In the genomic region with DNA sequence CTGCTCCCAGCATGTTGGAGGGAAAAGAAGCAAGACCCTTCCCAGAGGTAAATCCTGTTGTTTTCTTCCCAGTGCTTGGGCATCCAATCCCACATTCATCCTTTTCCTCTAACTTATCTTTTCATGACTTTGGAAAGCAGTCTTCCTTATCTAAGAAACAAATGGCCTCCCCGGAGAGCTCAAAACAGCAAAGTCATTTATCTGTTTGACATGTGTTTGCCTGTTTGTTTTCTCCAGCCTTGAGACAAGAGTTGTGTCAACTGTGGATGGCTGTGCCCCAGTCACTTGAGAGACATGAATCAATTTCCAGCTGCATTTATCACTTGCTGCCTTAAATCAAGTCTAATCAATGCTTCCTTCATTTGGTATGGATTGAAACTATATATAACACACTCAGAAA, we compare ENCODE assay signal across 1 cellular context.
TF ChIP-seq lines count a peak whose summit lies in the region.

No MANE protein-coding gene starts in this region.

TF ChIP-seq in K562, 482 proteins besides CTCF, POLR2A, EP300 and RAD21 (continued from another document and continues in another):
- TF ChIP-seq ZHX1 (conservative IDR thresholded peaks at IDR 0.05; ENCODE audit: low read length), result no peak
- no peak for TF ChIP-seq ZNF232 (CRISPR knock-in tag; IDR thresholded peaks at IDR 0.05)
- no peak for TF ChIP-seq E2F3 (CRISPR knock-in tag; IDR thresholded peaks at IDR 0.05)
- TF ChIP-seq ZC3H11A (IDR thresholded peaks at IDR 0.05; ENCODE audit: low read depth, low read length), result no peak
- TF ChIP-seq, protein P1, sequence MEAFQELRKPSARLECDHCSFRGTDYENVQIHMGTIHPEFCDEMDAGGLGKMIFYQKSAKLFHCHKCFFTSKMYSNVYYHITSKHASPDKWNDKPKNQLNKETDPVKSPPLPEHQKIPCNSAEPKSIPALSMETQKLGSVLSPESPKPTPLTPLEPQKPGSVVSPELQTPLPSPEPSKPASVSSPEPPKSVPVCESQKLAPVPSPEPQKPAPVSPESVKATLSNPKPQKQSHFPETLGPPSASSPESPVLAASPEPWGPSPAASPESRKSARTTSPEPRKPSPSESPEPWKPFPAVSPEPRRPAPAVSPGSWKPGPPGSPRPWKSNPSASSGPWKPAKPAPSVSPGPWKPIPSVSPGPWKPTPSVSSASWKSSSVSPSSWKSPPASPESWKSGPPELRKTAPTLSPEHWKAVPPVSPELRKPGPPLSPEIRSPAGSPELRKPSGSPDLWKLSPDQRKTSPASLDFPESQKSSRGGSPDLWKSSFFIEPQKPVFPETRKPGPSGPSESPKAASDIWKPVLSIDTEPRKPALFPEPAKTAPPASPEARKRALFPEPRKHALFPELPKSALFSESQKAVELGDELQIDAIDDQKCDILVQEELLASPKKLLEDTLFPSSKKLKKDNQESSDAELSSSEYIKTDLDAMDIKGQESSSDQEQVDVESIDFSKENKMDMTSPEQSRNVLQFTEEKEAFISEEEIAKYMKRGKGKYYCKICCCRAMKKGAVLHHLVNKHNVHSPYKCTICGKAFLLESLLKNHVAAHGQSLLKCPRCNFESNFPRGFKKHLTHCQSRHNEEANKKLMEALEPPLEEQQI (IDR thresholded peaks at IDR 0.05), result peak; percentile 44; the same call in 1 of the 2 replicates
- no peak for TF ChIP-seq ZNF76 (CRISPR knock-in tag; IDR thresholded peaks at IDR 0.05; ENCODE audit: borderline replicate concordance)
- no peak for TF ChIP-seq SIN3A (IDR thresholded peaks at IDR 0.05; ENCODE audit: borderline replicate concordance in 2 of 2, control insufficient read depth in 1 of 2, low read depth in 2 of 2, low read length in 2 of 2)
- TF ChIP-seq, protein P2, sequence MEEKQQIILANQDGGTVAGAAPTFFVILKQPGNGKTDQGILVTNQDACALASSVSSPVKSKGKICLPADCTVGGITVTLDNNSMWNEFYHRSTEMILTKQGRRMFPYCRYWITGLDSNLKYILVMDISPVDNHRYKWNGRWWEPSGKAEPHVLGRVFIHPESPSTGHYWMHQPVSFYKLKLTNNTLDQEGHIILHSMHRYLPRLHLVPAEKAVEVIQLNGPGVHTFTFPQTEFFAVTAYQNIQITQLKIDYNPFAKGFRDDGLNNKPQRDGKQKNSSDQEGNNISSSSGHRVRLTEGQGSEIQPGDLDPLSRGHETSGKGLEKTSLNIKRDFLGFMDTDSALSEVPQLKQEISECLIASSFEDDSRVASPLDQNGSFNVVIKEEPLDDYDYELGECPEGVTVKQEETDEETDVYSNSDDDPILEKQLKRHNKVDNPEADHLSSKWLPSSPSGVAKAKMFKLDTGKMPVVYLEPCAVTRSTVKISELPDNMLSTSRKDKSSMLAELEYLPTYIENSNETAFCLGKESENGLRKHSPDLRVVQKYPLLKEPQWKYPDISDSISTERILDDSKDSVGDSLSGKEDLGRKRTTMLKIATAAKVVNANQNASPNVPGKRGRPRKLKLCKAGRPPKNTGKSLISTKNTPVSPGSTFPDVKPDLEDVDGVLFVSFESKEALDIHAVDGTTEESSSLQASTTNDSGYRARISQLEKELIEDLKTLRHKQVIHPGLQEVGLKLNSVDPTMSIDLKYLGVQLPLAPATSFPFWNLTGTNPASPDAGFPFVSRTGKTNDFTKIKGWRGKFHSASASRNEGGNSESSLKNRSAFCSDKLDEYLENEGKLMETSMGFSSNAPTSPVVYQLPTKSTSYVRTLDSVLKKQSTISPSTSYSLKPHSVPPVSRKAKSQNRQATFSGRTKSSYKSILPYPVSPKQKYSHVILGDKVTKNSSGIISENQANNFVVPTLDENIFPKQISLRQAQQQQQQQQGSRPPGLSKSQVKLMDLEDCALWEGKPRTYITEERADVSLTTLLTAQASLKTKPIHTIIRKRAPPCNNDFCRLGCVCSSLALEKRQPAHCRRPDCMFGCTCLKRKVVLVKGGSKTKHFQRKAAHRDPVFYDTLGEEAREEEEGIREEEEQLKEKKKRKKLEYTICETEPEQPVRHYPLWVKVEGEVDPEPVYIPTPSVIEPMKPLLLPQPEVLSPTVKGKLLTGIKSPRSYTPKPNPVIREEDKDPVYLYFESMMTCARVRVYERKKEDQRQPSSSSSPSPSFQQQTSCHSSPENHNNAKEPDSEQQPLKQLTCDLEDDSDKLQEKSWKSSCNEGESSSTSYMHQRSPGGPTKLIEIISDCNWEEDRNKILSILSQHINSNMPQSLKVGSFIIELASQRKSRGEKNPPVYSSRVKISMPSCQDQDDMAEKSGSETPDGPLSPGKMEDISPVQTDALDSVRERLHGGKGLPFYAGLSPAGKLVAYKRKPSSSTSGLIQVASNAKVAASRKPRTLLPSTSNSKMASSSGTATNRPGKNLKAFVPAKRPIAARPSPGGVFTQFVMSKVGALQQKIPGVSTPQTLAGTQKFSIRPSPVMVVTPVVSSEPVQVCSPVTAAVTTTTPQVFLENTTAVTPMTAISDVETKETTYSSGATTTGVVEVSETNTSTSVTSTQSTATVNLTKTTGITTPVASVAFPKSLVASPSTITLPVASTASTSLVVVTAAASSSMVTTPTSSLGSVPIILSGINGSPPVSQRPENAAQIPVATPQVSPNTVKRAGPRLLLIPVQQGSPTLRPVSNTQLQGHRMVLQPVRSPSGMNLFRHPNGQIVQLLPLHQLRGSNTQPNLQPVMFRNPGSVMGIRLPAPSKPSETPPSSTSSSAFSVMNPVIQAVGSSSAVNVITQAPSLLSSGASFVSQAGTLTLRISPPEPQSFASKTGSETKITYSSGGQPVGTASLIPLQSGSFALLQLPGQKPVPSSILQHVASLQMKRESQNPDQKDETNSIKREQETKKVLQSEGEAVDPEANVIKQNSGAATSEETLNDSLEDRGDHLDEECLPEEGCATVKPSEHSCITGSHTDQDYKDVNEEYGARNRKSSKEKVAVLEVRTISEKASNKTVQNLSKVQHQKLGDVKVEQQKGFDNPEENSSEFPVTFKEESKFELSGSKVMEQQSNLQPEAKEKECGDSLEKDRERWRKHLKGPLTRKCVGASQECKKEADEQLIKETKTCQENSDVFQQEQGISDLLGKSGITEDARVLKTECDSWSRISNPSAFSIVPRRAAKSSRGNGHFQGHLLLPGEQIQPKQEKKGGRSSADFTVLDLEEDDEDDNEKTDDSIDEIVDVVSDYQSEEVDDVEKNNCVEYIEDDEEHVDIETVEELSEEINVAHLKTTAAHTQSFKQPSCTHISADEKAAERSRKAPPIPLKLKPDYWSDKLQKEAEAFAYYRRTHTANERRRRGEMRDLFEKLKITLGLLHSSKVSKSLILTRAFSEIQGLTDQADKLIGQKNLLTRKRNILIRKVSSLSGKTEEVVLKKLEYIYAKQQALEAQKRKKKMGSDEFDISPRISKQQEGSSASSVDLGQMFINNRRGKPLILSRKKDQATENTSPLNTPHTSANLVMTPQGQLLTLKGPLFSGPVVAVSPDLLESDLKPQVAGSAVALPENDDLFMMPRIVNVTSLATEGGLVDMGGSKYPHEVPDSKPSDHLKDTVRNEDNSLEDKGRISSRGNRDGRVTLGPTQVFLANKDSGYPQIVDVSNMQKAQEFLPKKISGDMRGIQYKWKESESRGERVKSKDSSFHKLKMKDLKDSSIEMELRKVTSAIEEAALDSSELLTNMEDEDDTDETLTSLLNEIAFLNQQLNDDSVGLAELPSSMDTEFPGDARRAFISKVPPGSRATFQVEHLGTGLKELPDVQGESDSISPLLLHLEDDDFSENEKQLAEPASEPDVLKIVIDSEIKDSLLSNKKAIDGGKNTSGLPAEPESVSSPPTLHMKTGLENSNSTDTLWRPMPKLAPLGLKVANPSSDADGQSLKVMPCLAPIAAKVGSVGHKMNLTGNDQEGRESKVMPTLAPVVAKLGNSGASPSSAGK (IDR thresholded peaks at IDR 0.05), result no peak
- no peak for TF ChIP-seq NCOA4 (IDR thresholded peaks at IDR 0.05; ENCODE audit: partially characterized antibody)
- no peak for TF ChIP-seq TAF1 (IDR thresholded peaks at IDR 0.05; ENCODE audit: control insufficient read depth, extremely low read depth, insufficient read depth, low read length, severe bottlenecking)
- TF ChIP-seq ELF2 (CRISPR knock-in tag; IDR thresholded peaks at IDR 0.05), result no peak
- no peak for TF ChIP-seq FIP1L1 (IDR thresholded peaks at IDR 0.05; ENCODE audit: low read depth, low read length, poor library complexity, severe bottlenecking)
- TF ChIP-seq, protein P3, sequence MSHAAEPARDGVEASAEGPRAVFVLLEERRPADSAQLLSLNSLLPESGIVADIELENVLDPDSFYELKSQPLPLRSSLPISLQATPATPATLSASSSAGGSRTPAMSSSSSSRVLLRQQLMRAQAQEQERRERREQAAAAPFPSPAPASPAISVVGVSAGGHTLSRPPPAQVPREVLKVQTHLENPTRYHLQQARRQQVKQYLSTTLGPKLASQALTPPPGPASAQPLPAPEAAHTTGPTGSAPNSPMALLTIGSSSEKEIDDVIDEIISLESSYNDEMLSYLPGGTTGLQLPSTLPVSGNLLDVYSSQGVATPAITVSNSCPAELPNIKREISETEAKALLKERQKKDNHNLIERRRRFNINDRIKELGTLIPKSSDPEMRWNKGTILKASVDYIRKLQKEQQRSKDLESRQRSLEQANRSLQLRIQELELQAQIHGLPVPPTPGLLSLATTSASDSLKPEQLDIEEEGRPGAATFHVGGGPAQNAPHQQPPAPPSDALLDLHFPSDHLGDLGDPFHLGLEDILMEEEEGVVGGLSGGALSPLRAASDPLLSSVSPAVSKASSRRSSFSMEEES (CRISPR knock-in tag; IDR thresholded peaks at IDR 0.05), result no peak
- no peak for TF ChIP-seq GTF2A2 (tag; IDR thresholded peaks at IDR 0.05)
- TF ChIP-seq, protein P4, sequence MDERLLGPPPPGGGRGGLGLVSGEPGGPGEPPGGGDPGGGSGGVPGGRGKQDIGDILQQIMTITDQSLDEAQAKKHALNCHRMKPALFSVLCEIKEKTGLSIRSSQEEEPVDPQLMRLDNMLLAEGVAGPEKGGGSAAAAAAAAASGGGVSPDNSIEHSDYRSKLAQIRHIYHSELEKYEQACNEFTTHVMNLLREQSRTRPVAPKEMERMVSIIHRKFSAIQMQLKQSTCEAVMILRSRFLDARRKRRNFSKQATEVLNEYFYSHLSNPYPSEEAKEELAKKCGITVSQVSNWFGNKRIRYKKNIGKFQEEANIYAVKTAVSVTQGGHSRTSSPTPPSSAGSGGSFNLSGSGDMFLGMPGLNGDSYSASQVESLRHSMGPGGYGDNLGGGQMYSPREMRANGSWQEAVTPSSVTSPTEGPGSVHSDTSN (CRISPR knock-in tag; IDR thresholded peaks at IDR 0.05; ENCODE audit: low read depth), result no peak
- TF ChIP-seq, protein P4 (tag; conservative IDR thresholded peaks at IDR 0.05; ENCODE audit: low read depth), result peak; percentile 97
- peak; percentile 96 for TF ChIP-seq SMARCA4 (IDR thresholded peaks at IDR 0.05)
- peak; percentile 87; the same call in 1 of the 2 replicates for TF ChIP-seq HDAC2 (IDR thresholded peaks at IDR 0.05)
- TF ChIP-seq, protein P5, sequence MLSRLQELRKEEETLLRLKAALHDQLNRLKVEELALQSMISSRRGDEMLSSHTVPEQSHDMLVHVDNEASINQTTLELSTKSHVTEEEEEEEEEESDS (CRISPR knock-in tag; IDR thresholded peaks at IDR 0.05), result no peak
- TF ChIP-seq FOXJ2 (tag; IDR thresholded peaks at IDR 0.05), result peak; percentile 89
- TF ChIP-seq NFATC3 (IDR thresholded peaks at IDR 0.05), result 0 out of 2 replicates have a peak, but pooled peaks have one; percentile 43
- no peak for TF ChIP-seq SREBF1 (IDR thresholded peaks at IDR 0.05; ENCODE audit: borderline replicate concordance, low read depth, low read length)
- no peak for TF ChIP-seq XRCC3 (IDR thresholded peaks at IDR 0.05)
- TF ChIP-seq, protein P6, sequence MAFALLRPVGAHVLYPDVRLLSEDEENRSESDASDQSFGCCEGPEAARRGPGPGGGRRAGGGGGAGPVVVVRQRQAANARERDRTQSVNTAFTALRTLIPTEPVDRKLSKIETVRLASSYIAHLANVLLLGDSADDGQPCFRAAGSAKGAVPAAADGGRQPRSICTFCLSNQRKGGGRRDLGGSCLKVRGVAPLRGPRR (CRISPR knock-in tag; IDR thresholded peaks at IDR 0.05), result no peak
- TF ChIP-seq ZNF316 (IDR thresholded peaks at IDR 0.05), result peak; percentile 86
- no peak for TF ChIP-seq ZNF165 (CRISPR knock-in tag; IDR thresholded peaks at IDR 0.05; ENCODE audit: borderline replicate concordance)
- TF ChIP-seq MAFF (IDR thresholded peaks at IDR 0.05; ENCODE audit: low read length), result peak; percentile 89
- no peak for TF ChIP-seq ETV6 (IDR thresholded peaks at IDR 0.05; ENCODE audit: borderline replicate concordance in 1 of 2, low read depth in 2 of 2, low read length in 1 of 2)
- no peak for TF ChIP-seq ETV6 (CRISPR knock-in tag; IDR thresholded peaks at IDR 0.05; ENCODE audit: borderline replicate concordance)
- TF ChIP-seq, protein P7, sequence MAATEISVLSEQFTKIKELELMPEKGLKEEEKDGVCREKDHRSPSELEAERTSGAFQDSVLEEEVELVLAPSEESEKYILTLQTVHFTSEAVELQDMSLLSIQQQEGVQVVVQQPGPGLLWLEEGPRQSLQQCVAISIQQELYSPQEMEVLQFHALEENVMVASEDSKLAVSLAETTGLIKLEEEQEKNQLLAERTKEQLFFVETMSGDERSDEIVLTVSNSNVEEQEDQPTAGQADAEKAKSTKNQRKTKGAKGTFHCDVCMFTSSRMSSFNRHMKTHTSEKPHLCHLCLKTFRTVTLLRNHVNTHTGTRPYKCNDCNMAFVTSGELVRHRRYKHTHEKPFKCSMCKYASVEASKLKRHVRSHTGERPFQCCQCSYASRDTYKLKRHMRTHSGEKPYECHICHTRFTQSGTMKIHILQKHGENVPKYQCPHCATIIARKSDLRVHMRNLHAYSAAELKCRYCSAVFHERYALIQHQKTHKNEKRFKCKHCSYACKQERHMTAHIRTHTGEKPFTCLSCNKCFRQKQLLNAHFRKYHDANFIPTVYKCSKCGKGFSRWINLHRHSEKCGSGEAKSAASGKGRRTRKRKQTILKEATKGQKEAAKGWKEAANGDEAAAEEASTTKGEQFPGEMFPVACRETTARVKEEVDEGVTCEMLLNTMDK (IDR thresholded peaks at IDR 0.05; ENCODE audit: borderline replicate concordance, insufficient read depth, low read depth, low read length, poor library complexity, severe bottlenecking), result no peak
- TF ChIP-seq ZNF197 (CRISPR knock-in tag; IDR thresholded peaks at IDR 0.05; ENCODE audit: low read depth), result no peak
- TF ChIP-seq POLR2H (tag; IDR thresholded peaks at IDR 0.05; ENCODE audit: low read depth), result no peak
